20 cellular contexts compared by ENCODE assay signal in the genomic region with DNA sequence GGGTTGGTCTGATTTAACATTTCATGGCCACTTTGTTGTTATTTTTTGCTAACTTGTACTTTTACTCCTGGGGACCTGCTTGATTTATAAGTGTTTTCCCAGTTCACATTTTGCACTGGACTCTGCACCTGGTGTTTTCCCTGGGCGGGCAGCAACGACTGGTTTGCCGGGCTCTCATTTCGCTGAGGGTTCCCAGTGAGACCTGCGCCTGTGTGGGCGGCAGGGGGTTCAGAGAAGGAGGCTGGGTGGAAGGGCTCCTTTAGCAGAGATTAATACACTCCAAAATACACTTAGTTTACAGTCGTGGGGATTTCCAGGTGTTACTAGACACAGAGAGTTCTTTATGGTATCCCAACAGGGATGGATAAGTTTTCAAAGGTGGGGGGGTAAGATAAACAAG.
DNase-seq lines count a peak whose midpoint lies in the region; ATAC-seq and FAIRE-seq lines count a peak whose summit lies in the region.
"Had no signal": no experiment of that assay in that cellular context is flagged by ENCODE, and none has a peak within 500 bp of the region (broad histone marks: within the 10 kb centered on the region; RNA-seq: fewer than 3 reads in every experiment).

No MANE protein-coding gene starts in this region.

- DNase-seq in left kidney (ENCODE audit: low read depth, low spot score) (peak; percentile 95), dedifferentiated amniotic fluid mesenchymal stem cell (ENCODE audit: extremely low spot score) (no peak), urothelium cell line (ENCODE audit: low spot score) (no peak), hippocampal formation (lab: John Stamatoyannopoulos, UW) (no peak), NCI-H1694 treated with DMSO at 0.1 percent for 48 hours (lab: John Stamatoyannopoulos, UW) (no peak)
- DNase-seq: AML-193; amygdala; foreskin fibroblast; H7; NCI-H146; SJCRH30; spleen; stimulated activated naive B cell treated with anti-CD40 and anti-IgM and Interleukin-4, amounts not matched to agents 10 μg/mL and 1 μg/mL and 100 μg/mL, for 72 hours; T-helper 2 cell; trophoblast cell had no signal

- peak; percentile 82 for ATAC-seq in GM18502 (IDR thresholded peaks at IDR 0.05; ENCODE audit: poor library complexity, unreplicated experiment)
- ATAC-seq in GM21390 (IDR thresholded peaks at IDR 0.05; ENCODE audit: unreplicated experiment): peak; percentile 61
- ATAC-seq in HG03025 (IDR thresholded peaks at IDR 0.05; ENCODE audit: low FRiP score, unreplicated experiment): peak; percentile 61
- ATAC-seq: activated CD4-positive, CD25-positive, alpha-beta regulatory T cell treated with anti-CD3 and anti-CD28 coated beads, Interleukin-2, amount 50 U/mL, for 24 hours; stimulated activated naive B cell treated with anti-CD40 and anti-IgM and Interleukin-4, amounts not matched to agents 10 μg/mL and 1 μg/mL and 100 μg/mL, for 72 hours had no signal

- FAIRE-seq in urothelium cell line (lab: Jason Lieb, UNC): no peak
- FAIRE-seq: G401.6 had no signal
